In the genomic region with DNA sequence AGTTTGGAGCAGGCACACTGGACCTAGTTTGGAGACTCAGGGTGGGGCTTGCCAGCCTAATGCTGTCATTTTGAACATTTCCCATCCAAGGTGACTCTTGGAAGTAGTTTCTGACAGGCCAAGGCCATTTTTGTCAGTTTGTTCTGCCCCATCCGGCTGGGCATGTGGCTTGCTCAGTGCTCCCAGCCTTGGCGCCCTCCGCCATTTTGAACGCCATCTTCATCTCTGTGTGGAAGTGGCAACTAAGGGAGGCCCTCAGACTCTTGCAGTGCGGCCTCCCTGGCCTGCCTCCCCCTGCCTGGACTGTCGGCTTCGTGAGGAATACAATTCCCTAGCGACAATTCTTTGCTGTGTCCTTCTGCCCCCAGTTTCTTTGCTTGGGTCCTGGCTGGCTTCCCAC, we compare ENCODE assay signal across 1 cellular context.
TF ChIP-seq lines count a peak whose summit lies in the region.

No MANE protein-coding gene starts in this region.

TF ChIP-seq in H1, 55 proteins besides CTCF, POLR2A, EP300 and RAD21 (continued from another document):
- TF ChIP-seq MAX (IDR thresholded peaks at IDR 0.05) (no peak), KDM1A (IDR thresholded peaks at IDR 0.05; ENCODE audit: borderline replicate concordance, low read length) (no peak), SAP30 (IDR thresholded peaks at IDR 0.05; ENCODE audit: insufficient read depth, insufficient replicate concordance, low read length) (no peak), EZH2 (IDR thresholded peaks at IDR 0.05; ENCODE audit: low read depth, low read length, severe bottlenecking) (no peak), KDM4A (IDR thresholded peaks at IDR 0.05; ENCODE audit: low read depth, low read length, severe bottlenecking) (no peak), GTF2F1 (IDR thresholded peaks at IDR 0.05; ENCODE audit: borderline replicate concordance, low read depth, low read length) (no peak), SP2 (IDR thresholded peaks at IDR 0.05; ENCODE audit: low read length) (no peak)
